ENCODE assay signal across 2 cellular contexts in genomic region chr6:156993713-156994112, GRCh38.
TF ChIP-seq lines count a peak whose summit lies in the region.

No MANE protein-coding gene starts in this region.

TF ChIP-seq in HEK293, 187 proteins besides CTCF, POLR2A, EP300 and RAD21:
- TF ChIP-seq SCRT2 (tag by site-specific recombination; IDR thresholded peaks at IDR 0.05) (0 out of 2 replicates have a peak, but pooled peaks have one; percentile 42), ZNF664 (tag by site-specific recombination; IDR thresholded peaks at IDR 0.05) (no peak)

TF ChIP-seq in GM12878, 131 proteins besides CTCF, POLR2A, EP300 and RAD21:
- TF ChIP-seq ATF7 (IDR thresholded peaks at IDR 0.05; ENCODE audit: low read depth) (no peak), SMAD1 (IDR thresholded peaks at IDR 0.05; ENCODE audit: low read depth, partially characterized antibody) (no peak), E2F4 (IDR thresholded peaks at IDR 0.05; ENCODE audit: low read depth, low read length) (no peak), ZNF274 (IDR thresholded peaks at IDR 0.05; ENCODE audit: insufficient read depth, insufficient read length) (no peak), SRF (IDR thresholded peaks at IDR 0.05; ENCODE audit: low read depth in 2 of 2, low read length in 2 of 2) (no peak), SUPT20H (IDR thresholded peaks at IDR 0.05; ENCODE audit: borderline replicate concordance, control insufficient read depth, low read depth, low read length) (no peak), BMI1 (IDR thresholded peaks at IDR 0.05; ENCODE audit: borderline replicate concordance) (no peak), PML (IDR thresholded peaks at IDR 0.05; ENCODE audit: low read length) (no peak), NR2C2 (IDR thresholded peaks at IDR 0.05; ENCODE audit: borderline replicate concordance, control insufficient read depth, insufficient read length, low read depth) (no peak), TARDBP (IDR thresholded peaks at IDR 0.05; ENCODE audit: borderline replicate concordance) (no peak), RB1 (IDR thresholded peaks at IDR 0.05; ENCODE audit: borderline replicate concordance) (no peak), DPF2 (IDR thresholded peaks at IDR 0.05) (no peak), TCF7 (IDR thresholded peaks at IDR 0.05; ENCODE audit: borderline replicate concordance) (no peak), PBX3 (IDR thresholded peaks at IDR 0.05; ENCODE audit: insufficient replicate concordance, low read depth, low read length) (no peak)
- TF ChIP-seq, protein P1, sequence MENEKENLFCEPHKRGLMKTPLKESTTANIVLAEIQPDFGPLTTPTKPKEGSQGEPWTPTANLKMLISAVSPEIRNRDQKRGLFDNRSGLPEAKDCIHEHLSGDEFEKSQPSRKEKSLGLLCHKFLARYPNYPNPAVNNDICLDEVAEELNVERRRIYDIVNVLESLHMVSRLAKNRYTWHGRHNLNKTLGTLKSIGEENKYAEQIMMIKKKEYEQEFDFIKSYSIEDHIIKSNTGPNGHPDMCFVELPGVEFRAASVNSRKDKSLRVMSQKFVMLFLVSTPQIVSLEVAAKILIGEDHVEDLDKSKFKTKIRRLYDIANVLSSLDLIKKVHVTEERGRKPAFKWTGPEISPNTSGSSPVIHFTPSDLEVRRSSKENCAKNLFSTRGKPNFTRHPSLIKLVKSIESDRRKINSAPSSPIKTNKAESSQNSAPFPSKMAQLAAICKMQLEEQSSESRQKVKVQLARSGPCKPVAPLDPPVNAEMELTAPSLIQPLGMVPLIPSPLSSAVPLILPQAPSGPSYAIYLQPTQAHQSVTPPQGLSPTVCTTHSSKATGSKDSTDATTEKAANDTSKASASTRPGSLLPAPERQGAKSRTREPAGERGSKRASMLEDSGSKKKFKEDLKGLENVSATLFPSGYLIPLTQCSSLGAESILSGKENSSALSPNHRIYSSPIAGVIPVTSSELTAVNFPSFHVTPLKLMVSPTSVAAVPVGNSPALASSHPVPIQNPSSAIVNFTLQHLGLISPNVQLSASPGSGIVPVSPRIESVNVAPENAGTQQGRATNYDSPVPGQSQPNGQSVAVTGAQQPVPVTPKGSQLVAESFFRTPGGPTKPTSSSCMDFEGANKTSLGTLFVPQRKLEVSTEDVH (IDR thresholded peaks at IDR 0.05; ENCODE audit: low read depth, partially characterized antibody), result no peak
- TF ChIP-seq, protein P2, sequence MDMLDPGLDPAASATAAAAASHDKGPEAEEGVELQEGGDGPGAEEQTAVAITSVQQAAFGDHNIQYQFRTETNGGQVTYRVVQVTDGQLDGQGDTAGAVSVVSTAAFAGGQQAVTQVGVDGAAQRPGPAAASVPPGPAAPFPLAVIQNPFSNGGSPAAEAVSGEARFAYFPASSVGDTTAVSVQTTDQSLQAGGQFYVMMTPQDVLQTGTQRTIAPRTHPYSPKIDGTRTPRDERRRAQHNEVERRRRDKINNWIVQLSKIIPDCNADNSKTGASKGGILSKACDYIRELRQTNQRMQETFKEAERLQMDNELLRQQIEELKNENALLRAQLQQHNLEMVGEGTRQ (IDR thresholded peaks at IDR 0.05; ENCODE audit: borderline replicate concordance, low read depth, low read length), result no peak
